ENCODE assay signal across 1 cellular context in the genomic region with DNA sequence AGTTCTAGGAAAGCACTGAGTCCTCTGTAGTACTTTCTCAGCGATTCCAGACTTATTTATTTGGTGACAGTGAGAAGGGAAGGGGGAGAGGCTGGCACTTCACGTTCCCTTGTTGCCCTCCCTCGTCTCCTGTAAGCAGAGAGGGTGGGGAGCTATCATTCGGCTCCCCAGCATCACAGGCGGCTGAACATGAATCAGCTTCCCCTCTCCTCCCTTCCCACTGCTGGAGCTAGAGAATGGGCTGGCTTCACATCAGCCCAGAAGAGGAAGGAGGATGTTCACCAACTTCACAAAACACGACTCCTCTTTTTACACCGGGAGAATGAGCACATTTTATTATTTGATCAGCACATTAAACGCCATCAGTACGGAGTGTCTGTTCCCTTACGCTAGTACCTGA.
TF ChIP-seq lines count a peak whose summit lies in the region.

No MANE protein-coding gene starts in this region.

TF ChIP-seq in GM23338, 12 proteins besides CTCF, POLR2A, EP300 and RAD21 (continued from another document):
- TF ChIP-seq ETS1 (IDR thresholded peaks at IDR 0.05) (no peak), ZNF114 (CRISPR knock-in tag; IDR thresholded peaks at IDR 0.05) (no peak)
- TF ChIP-seq, protein P1, sequence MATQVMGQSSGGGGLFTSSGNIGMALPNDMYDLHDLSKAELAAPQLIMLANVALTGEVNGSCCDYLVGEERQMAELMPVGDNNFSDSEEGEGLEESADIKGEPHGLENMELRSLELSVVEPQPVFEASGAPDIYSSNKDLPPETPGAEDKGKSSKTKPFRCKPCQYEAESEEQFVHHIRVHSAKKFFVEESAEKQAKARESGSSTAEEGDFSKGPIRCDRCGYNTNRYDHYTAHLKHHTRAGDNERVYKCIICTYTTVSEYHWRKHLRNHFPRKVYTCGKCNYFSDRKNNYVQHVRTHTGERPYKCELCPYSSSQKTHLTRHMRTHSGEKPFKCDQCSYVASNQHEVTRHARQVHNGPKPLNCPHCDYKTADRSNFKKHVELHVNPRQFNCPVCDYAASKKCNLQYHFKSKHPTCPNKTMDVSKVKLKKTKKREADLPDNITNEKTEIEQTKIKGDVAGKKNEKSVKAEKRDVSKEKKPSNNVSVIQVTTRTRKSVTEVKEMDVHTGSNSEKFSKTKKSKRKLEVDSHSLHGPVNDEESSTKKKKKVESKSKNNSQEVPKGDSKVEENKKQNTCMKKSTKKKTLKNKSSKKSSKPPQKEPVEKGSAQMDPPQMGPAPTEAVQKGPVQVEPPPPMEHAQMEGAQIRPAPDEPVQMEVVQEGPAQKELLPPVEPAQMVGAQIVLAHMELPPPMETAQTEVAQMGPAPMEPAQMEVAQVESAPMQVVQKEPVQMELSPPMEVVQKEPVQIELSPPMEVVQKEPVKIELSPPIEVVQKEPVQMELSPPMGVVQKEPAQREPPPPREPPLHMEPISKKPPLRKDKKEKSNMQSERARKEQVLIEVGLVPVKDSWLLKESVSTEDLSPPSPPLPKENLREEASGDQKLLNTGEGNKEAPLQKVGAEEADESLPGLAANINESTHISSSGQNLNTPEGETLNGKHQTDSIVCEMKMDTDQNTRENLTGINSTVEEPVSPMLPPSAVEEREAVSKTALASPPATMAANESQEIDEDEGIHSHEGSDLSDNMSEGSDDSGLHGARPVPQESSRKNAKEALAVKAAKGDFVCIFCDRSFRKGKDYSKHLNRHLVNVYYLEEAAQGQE (IDR thresholded peaks at IDR 0.05; ENCODE audit: unreplicated experiment), result no peak
